9 cellular contexts compared by ENCODE assay signal in genomic region chr2:71933467-71934319, GRCh38.
A peak's percentile ranks its signal among the peaks of the same experiment; 100 is the strongest.
DNase-seq lines count a peak whose midpoint lies in the region; ATAC-seq and TF ChIP-seq lines count a peak whose summit lies in the region.
"Had no signal": no experiment of that assay in that cellular context is flagged by ENCODE, and none has a peak within 500 bp of the region (broad histone marks: within the 10 kb centered on the region; RNA-seq: fewer than 3 reads in every experiment).

No MANE protein-coding gene starts in this region.

- TF ChIP-seq CTCF in AG09309 (IDR thresholded peaks at IDR 0.05; ENCODE audit: control insufficient read depth, insufficient read depth, low read depth, low read length, missing control alignments): peak; percentile 65

- H3K4me3 ChIP-seq in AG09309 (ENCODE audit: control insufficient read depth, low read depth, low read length) (no peak overlapping the region), GM23248 (no peak overlapping the region), adipocyte (ENCODE audit: low read length) (no peak overlapping the region)
- H3K4me3 ChIP-seq: gastroesophageal sphincter had no signal

- peak overlapping the region; percentile 57 for H3K4me2 ChIP-seq in GM23248 (ENCODE audit: unreplicated experiment)

- no peaks in the 10 kb centered on the region for H4K20me1 ChIP-seq in GM23248 (ENCODE audit: insufficient read depth)

- DNase-seq in AG09309 (ENCODE audit: low read depth) (peak; percentile 58), GM23248 (peak; percentile 93), adipocyte (ENCODE audit: low read depth) (no peak), left lobe of liver (ENCODE audit: low spot score) (peak; percentile 45), nucleus accumbens (lab: John Stamatoyannopoulos, UW) (no peak)
- DNase-seq in naive thymus-derived CD8-positive, alpha-beta T cell: no peak
- no peak for DNase-seq in activated T-cell treated with anti-CD3 and anti-CD28 coated beads, Interleukin-2, amount 50 U/mL, for 1 hour

- H2AFZ ChIP-seq in GM23248: no peak overlapping the region

- in situ Hi-C loops in GM23248 (cut with MboI): no loop called here

- peak; percentile 35 for ATAC-seq in left lobe of liver
- no peak for ATAC-seq in naive thymus-derived CD8-positive, alpha-beta T cell
- no peak for ATAC-seq in activated CD4-positive, CD25-positive, alpha-beta regulatory T cell treated with anti-CD3 and anti-CD28 coated beads, Interleukin-2, amount 50 U/mL, for 24 hours

- H3K9ac ChIP-seq in GM23248 (peak overlapping the region; percentile 70), adipocyte (ENCODE audit: low read length) (peak overlapping the region; percentile 6)

- H3K79me2 ChIP-seq in GM23248 (ENCODE audit: insufficient read depth): no peaks in the 10 kb centered on the region

- peaks cover 34% of the 10 kb centered on the region for H3F3A ChIP-seq in GM23248 (ENCODE audit: insufficient read depth)

- no peak overlapping the region for H3K27ac Mint-ChIP-seq in naive thymus-derived CD8-positive, alpha-beta T cell

- no peaks in the 10 kb centered on the region for H3K9me3 ChIP-seq in GM23248 (ENCODE audit: low read depth)
- H3K9me3 ChIP-seq in adipocyte (ENCODE audit: control insufficient read depth, low read length): no peaks in the 10 kb centered on the region
- H3K9me3 ChIP-seq: gastroesophageal sphincter had no signal

- H3K4me3 Mint-ChIP-seq in naive thymus-derived CD8-positive, alpha-beta T cell: no peak overlapping the region

- H3K9me2 ChIP-seq in GM23248 (ENCODE audit: insufficient read depth): no peaks in the 10 kb centered on the region

- H3K27me3 Mint-ChIP-seq in naive thymus-derived CD8-positive, alpha-beta T cell: peaks cover 0 to 15% (median 4%) of the 10 kb centered on the region in 5 donors

- 52 to 63% methylated on average over 8 of the region's 8 CpGs for WGBS in GM23248 (ENCODE audit: low coverage in 1 of 2, low lambda C conversion rate in 2 of 2, missing lambda C conversion rate in 2 of 2), 2 experiments

- H3K27ac ChIP-seq in GM23248: peak overlapping the region; percentile 98

- H3K4me1 ChIP-seq in GM23248 (ENCODE audit: insufficient read depth): peaks cover 50% of the 10 kb centered on the region
- peaks cover 25% of the 10 kb centered on the region for H3K4me1 ChIP-seq in adipocyte (ENCODE audit: control insufficient read depth, insufficient read depth, low read length)

- POLR2A ChIA-PET in naive thymus-derived CD8-positive, alpha-beta T cell (lab: Charles Lee): no interaction called here

- no peaks in the 10 kb centered on the region for H3K36me3 Mint-ChIP-seq in naive thymus-derived CD8-positive, alpha-beta T cell

- no peaks in the 10 kb centered on the region for H3K4me1 Mint-ChIP-seq in naive thymus-derived CD8-positive, alpha-beta T cell

- H3K36me3 ChIP-seq in GM23248 (ENCODE audit: low read depth) (no peaks in the 10 kb centered on the region), adipocyte (ENCODE audit: control insufficient read depth, insufficient read depth, low read length, severe bottlenecking) (no peaks in the 10 kb centered on the region)
- H3K36me3 ChIP-seq: gastroesophageal sphincter had no signal

- no peaks in the 10 kb centered on the region for H3K9me3 Mint-ChIP-seq in naive thymus-derived CD8-positive, alpha-beta T cell

- H3K27me3 ChIP-seq in GM23248 (replicated peaks; ENCODE audit: insufficient read depth): no peaks in the 10 kb centered on the region
- no peaks in the 10 kb centered on the region for H3K27me3 ChIP-seq in adipocyte (replicated peaks; ENCODE audit: control insufficient read depth, insufficient read depth, low read length)
- H3K27me3 ChIP-seq: gastroesophageal sphincter had no signal

Comparison
In these comparisons a context has a peak if more than half of its experiments do, and no peak if none do; other contexts are left out.
1. DNase-seq: peak in AG09309 (single experiment), GM23248 (single experiment) and left lobe of liver (single experiment); none in adipocyte (single experiment), naive thymus-derived CD8-positive, alpha-beta T cell (0 of 10), nucleus accumbens (0 of 56) and activated T-cell treated with anti-CD3 and anti-CD28 coated beads, Interleukin-2, amount 50 U/mL, for 1 hour (single experiment).